In the genomic region with DNA sequence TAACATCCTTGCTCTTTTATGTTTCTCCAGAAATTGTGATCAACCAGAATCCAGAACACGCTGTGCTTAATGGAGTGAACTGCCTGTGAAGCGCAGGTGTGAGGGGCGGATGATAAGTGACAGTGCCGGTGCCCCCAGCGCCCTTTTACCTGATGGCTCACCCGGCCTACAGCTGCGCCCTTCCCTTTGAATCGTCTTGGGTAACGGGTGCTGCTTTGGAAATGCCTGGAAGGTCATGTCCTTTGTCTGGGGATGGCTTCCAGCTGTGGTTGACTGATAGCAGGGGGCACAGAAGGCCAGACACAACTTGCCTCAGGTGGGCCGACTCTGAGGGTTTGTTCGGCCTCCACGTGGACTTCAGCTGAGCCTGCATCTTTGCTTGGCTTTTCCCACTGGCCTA, we compare ENCODE assay signal across 1 cellular context.
TF ChIP-seq lines count a peak whose summit lies in the region.

No MANE protein-coding gene starts in this region.

TF ChIP-seq in HepG2, 621 proteins besides CTCF, POLR2A, EP300 and RAD21 (continued from another document):
- TF ChIP-seq CBX5 (CRISPR knock-in tag; IDR thresholded peaks at IDR 0.05; ENCODE audit: borderline replicate concordance) (no peak), CERS6 (CRISPR knock-in tag; IDR thresholded peaks at IDR 0.05) (no peak), ZNF567 (CRISPR knock-in tag; IDR thresholded peaks at IDR 0.05; ENCODE audit: borderline replicate concordance) (no peak), SOX5 (CRISPR knock-in tag; IDR thresholded peaks at IDR 0.05; ENCODE audit: borderline replicate concordance) (no peak), ZNF709 (CRISPR knock-in tag; IDR thresholded peaks at IDR 0.05) (no peak), ZNF614 (CRISPR knock-in tag; IDR thresholded peaks at IDR 0.05; ENCODE audit: borderline replicate concordance) (no peak)
TF ChIP-seq in HepG2: peak in this region for 0.
